9 cellular contexts compared by ENCODE assay signal in the genomic region with DNA sequence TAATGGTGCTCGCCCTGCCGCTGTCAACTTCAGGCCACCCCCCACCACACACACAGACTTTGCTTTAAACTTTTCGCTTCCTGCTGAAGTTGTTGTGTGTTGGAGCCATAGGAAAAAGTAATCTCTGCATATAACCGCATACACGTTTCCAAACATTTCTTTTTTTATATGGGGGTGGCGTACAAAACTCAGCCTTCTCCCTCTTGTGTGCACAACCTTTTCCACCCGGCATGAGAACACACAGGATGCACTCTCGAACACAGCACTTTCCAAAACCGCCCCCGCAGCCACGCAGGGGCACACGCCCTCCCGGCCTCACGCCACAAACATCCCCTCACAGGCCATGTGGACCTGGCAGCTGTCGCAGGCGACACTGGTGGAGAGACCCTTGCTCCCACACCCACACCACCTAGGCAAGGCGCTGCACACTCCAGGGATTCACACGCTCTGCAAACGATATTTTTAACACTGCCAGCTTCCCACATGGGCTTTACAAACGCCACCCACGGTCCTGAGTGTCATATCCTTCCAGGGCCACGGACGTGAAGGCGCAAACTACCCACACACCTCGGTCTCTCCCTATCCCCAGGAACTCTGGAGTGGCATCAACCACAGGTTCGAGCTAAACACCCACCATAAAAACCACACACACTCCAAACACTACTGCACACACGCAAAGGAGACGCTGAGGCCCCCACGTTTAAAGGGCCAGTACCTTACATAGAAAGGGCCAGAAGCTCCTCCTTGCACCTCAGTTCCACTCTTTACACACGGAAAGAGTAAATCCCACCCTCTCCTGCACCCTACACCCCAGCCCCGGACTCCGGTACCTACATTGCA. TPM values are rescaled to one million over a fixed set of nuclear protein-coding genes. Genes with fewer than 3 reads are reported as not detected.
DNase-seq lines count a peak whose midpoint lies in the region; ATAC-seq and TF ChIP-seq lines count a peak whose summit lies in the region.
"Had no signal": no experiment of that assay in that cellular context is flagged by ENCODE, and none has a peak within 500 bp of the region (broad histone marks: within the 10 kb centered on the region; RNA-seq: fewer than 3 reads in every experiment).

No MANE protein-coding gene starts in this region.

- H3K9me3 ChIP-seq in cardiac muscle cell (ENCODE audit: low read depth) (no peaks in the 10 kb centered on the region), SJSA1 (replicated peaks) (no peaks in the 10 kb centered on the region)

- no peaks in the 10 kb centered on the region for H3K36me3 ChIP-seq in cardiac muscle cell
- peaks cover 2% of the 10 kb centered on the region; the same call in 1 of the 2 replicates for H3K36me3 ChIP-seq in SJSA1

- TF ChIP-seq CTCF in cardiac muscle cell (IDR thresholded peaks at IDR 0.05; ENCODE audit: low read depth, low read length) (no peak), astrocyte of the spinal cord (IDR thresholded peaks at IDR 0.05; ENCODE audit: low read depth, low read length) (no peak)

- H3K27ac ChIP-seq in cardiac muscle cell (peak overlapping the region; percentile 9), SJSA1 (no peak overlapping the region)

- DNase-seq in cardiac muscle cell (ENCODE audit: low read depth in 1 of 2, low spot score in 1 of 2): peak in 1 of 2 donors; percentile 56
- no peak for DNase-seq in cardiac septum (ENCODE audit: low spot score)
- peak in 1 of 2 experiments; percentile 52 for DNase-seq in SJSA1 (ENCODE audit: low read depth in 1 of 2, low spot score in 2 of 2)
- peak; percentile 48 for DNase-seq in astrocyte of the spinal cord (ENCODE audit: low read depth, low spot score)
- peak; percentile 35 for DNase-seq in kidney tubule cell (ENCODE audit: low spot score)
- DNase-seq in stimulated activated CD4-positive, alpha-beta T cell treated with anti-CD3 and anti-CD28 coated beads, Interleukin-4, amount 100 ng/mL, for 48 hours (ENCODE audit: low read depth in 2 of 2): peak; percentile 60 to 69
- no peak for DNase-seq in NCI-H187 (lab: John Stamatoyannopoulos, UW)

- in situ Hi-C loops in astrocyte of the spinal cord (cut with HindIII; ENCODE audit: low sequenced_read_pairs): no loop called here

- peak overlapping the region; percentile 55 for H3K4me3 ChIP-seq in cardiac muscle cell
- H3K4me3 ChIP-seq in SJSA1: peak overlapping the region; percentile 50
- peak overlapping the region; percentile 57 for H3K4me3 ChIP-seq in astrocyte of the spinal cord (ENCODE audit: low read depth, low read length)

- intact Hi-C loops in cardiac septum (cut with DNase I): no loop called here

- ATAC-seq in HG03159 (IDR thresholded peaks at IDR 0.05; ENCODE audit: unreplicated experiment): no peak

- H3K4me1 ChIP-seq in cardiac muscle cell (ENCODE audit: low read depth): peaks cover 38% of the 10 kb centered on the region
- peaks cover 46% of the 10 kb centered on the region for H3K4me1 ChIP-seq in SJSA1 (replicated peaks)

- H3K27me3 ChIP-seq in cardiac muscle cell (no peaks in the 10 kb centered on the region), SJSA1 (replicated peaks) (no peaks in the 10 kb centered on the region)

RNA-seq across cellular contexts. Expression of gene ITGB7, which starts 12.3 kb away (rescaled TPM):
- total RNA-seq in cardiac muscle cell: 0.25 and 1.1 TPM in 2 replicates
- 0.55 and 0.86 TPM in 2 replicates for polyA plus RNA-seq in cardiac muscle cell
- 1.4 TPM for total RNA-seq in cardiac septum
- total RNA-seq in SJSA1 (2014; rRNA removed; shearing (Covaris generic)): 0.45 TPM in 1 of 2 replicates, not detected in the other
- total RNA-seq: frontal cortex had no signal

RNA-seq across cellular contexts. Expression of gene RARG, which starts 12.7 kb away (rescaled TPM):
- 15.5 and 30.4 TPM in 2 replicates for total RNA-seq in cardiac muscle cell
- polyA plus RNA-seq in cardiac muscle cell: 13.0 and 19.2 TPM in 2 replicates
- total RNA-seq in cardiac septum: 21.2 TPM
- total RNA-seq in SJSA1 (2014; rRNA removed; shearing (Covaris generic)): 13.5 and 13.6 TPM in 2 replicates

RNA-seq across cellular contexts. Expression of gene CSAD, which starts 38.6 kb away (rescaled TPM):
- 11.4 and 29.4 TPM in 2 replicates for total RNA-seq in cardiac muscle cell
- 7.2 and 18.0 TPM in 2 replicates for polyA plus RNA-seq in cardiac muscle cell
- 16.5 TPM for total RNA-seq in cardiac septum
- 2.5 and 7.5 TPM in 2 replicates for total RNA-seq in SJSA1 (2014; rRNA removed; shearing (Covaris generic))

RNA-seq across cellular contexts. Expression of gene ZNF740, which starts 38.8 kb away (rescaled TPM):
- total RNA-seq in cardiac muscle cell: 15.6 and 20.5 TPM in 2 replicates
- 4.4 and 16.6 TPM in 2 replicates for polyA plus RNA-seq in cardiac muscle cell
- 19.2 TPM for total RNA-seq in cardiac septum
- total RNA-seq in SJSA1 (2014; rRNA removed; shearing (Covaris generic)): 2.1 and 6.8 TPM in 2 replicates

RNA-seq across cellular contexts. Expression of gene ESPL1, which starts 48.8 kb away (rescaled TPM):
- 7.8 and 23.9 TPM in 2 replicates for total RNA-seq in cardiac muscle cell
- 1.3 and 4.8 TPM in 2 replicates for polyA plus RNA-seq in cardiac muscle cell
- total RNA-seq in cardiac septum: 0.16 TPM
- total RNA-seq in SJSA1 (2014; rRNA removed; shearing (Covaris generic)): 20.2 and 28.0 TPM in 2 replicates

Comparison
In these comparisons a context has a peak if more than half of its experiments do, and no peak if none do; other contexts are left out.
1. DNase-seq: peak in astrocyte of the spinal cord (single experiment), kidney tubule cell (single experiment) and stimulated activated CD4-positive, alpha-beta T cell treated with anti-CD3 and anti-CD28 coated beads, Interleukin-4, amount 100 ng/mL, for 48 hours (2 of 2); none in cardiac septum (single experiment) and NCI-H187 (0 of 2).
2. Peak in every context shown above with its lines, with median percentiles within 50 percentile points of each other: H3K4me3 ChIP-seq.